Comparison of ENCODE assay signal across 12 cellular contexts in the genomic region with DNA sequence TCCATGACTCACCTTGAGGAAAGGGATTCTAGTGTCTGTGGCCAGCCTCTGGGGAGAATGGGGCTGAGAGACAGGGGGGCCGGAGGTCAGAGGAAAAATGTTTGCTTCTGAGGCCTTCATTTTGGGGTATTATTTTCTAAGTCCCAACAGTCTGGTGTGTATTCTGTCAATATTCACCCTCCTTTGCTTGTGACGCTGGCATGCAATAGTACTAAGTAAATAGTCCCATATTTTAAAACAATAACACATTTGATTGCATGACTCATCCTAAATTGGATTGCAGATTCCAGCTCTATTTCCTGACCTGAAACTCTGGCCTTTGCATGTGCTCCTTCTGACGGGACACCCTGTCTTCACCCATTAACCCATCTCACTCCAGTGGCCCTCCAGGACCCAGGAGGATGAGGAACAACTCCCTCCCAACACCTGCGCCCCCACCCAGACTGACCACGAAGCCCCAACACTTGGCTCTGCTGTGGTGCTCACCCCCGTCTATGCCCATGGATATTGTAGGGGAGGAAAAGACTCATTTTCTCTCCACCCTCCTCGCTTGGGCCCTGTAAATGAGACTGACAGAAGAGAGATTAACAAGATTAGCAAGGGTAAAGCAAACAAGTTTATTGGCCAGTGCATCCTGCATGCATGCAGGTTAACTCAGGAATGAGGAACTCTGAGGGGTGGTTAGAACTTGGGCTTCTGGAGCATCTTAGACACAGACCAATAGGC.
A peak's percentile ranks its signal among the peaks of the same experiment; 100 is the strongest.
DNase-seq lines count a peak whose midpoint lies in the region; ATAC-seq and TF ChIP-seq lines count a peak whose summit lies in the region.
"Had no signal": no experiment of that assay in that cellular context is flagged by ENCODE, and none has a peak within 500 bp of the region (broad histone marks: within the 10 kb centered on the region; RNA-seq: fewer than 3 reads in every experiment).

No MANE protein-coding gene starts in this region.

- H3K4me1 Mint-ChIP-seq in chondrocyte (ENCODE audit: low read depth) = peaks cover 68% of the 10 kb centered on the region

- H3K27ac ChIP-seq in transverse colon = peak overlapping the region; percentile 64 to 76 (median 73)

- no peaks in the 10 kb centered on the region for H3K36me3 Mint-ChIP-seq in chondrocyte (ENCODE audit: low read depth)

- intact Hi-C loops in transverse colon (cut with DNase I; ENCODE audit: low total_unique reads) = no loop called here

- H3K27me3 ChIP-seq in transverse colon (no peaks in the 10 kb centered on the region), HAP-1 (ENCODE audit: low read depth) (no peaks in the 10 kb centered on the region)

- in situ Hi-C loops in transverse colon (cut with MboI; ENCODE audit: low pct_ligation_motif_present in 1 of 4, low pct_unique_long_range_greater_than_20kb in 1 of 4, low sequenced_read_pairs in 3 of 4) = no loop called here
- in situ Hi-C loops in HAP-1 (cut with MboI; ENCODE audit: low sequenced_read_pairs) = no loop called here

- no peak for TF ChIP-seq POLR2A in transverse colon (IDR thresholded peaks at IDR 0.05)

- ATAC-seq in GM21528 (IDR thresholded peaks at IDR 0.05; ENCODE audit: low FRiP score, unreplicated experiment) = no peak

- DNase-seq in LoVo (ENCODE audit: low spot score) (peak; percentile 77), chondrocyte (ENCODE audit: low spot score) (no peak), lung microvascular endothelial cell (ENCODE audit: low read depth in 2 of 2) (peak; percentile 79 to 80), transverse colon (peak; percentile 44), anterior cingulate cortex (lab: John Stamatoyannopoulos, UW) (no peak), middle frontal gyrus (ENCODE audit: extremely low spot score, low spot score) (no peak), HAP-1 (ENCODE audit: low spot score in 2 of 2) (no peak)
- DNase-seq: effector CD8-positive, alpha-beta T cell; KBM-7; NCI-H524 treated with DMSO at 0.1 percent for 48 hours; T1000 had no signal

- H3K4me3 ChIP-seq in transverse colon (no peak overlapping the region), HAP-1 (no peak overlapping the region)

- no peaks in the 10 kb centered on the region for H3K9me3 ChIP-seq in transverse colon
- no peaks in the 10 kb centered on the region for H3K9me3 ChIP-seq in HAP-1

- H3K27ac Mint-ChIP-seq in chondrocyte (ENCODE audit: unreplicated experiment) = peak overlapping the region; percentile 78

- H3K4me3 Mint-ChIP-seq in chondrocyte (ENCODE audit: unreplicated experiment) = no peak overlapping the region

- TF ChIP-seq CTCF in chondrocyte (IDR thresholded peaks at IDR 0.05) (no peak), transverse colon (IDR thresholded peaks at IDR 0.05) (no peak)

- TF ChIP-seq EP300 in transverse colon (IDR thresholded peaks at IDR 0.05; ENCODE audit: low read depth) = no peak

- WGBS in transverse colon (ENCODE audit: low coverage in 1 of 2), 2 donors = 30 to 56% methylated on average over 1 to 7 of the region's 7 CpGs

- no peaks in the 10 kb centered on the region for H3K27me3 Mint-ChIP-seq in chondrocyte (ENCODE audit: low read depth)

- H3K9me3 Mint-ChIP-seq in chondrocyte (ENCODE audit: low read depth) = no peaks in the 10 kb centered on the region

- H3K4me1 ChIP-seq in transverse colon (peaks cover 11 to 40% (median 30%) of the 10 kb centered on the region in 4 donors), HAP-1 (no peaks in the 10 kb centered on the region)

- H3K36me3 ChIP-seq in transverse colon (no peaks in the 10 kb centered on the region), HAP-1 (replicated peaks) (no peaks in the 10 kb centered on the region)

Comparison
In these comparisons a context has a peak if more than half of its experiments do, and no peak if none do; other contexts are left out.
1. DNase-seq: peak in LoVo (single experiment), lung microvascular endothelial cell (2 of 2) and transverse colon (single experiment); none in chondrocyte (single experiment), anterior cingulate cortex (0 of 58), middle frontal gyrus (single experiment) and HAP-1 (0 of 2).